In genomic region chr9:35072461-35073275, GRCh38 we compare ENCODE assay signal across 1 cellular context.
TF ChIP-seq lines count a peak whose summit lies in the region.

Gene VCP (minus strand): TSS chr9:35072625. CDS start chr9:35072353, 272 bp downstream.

TF ChIP-seq in GM23338, 12 proteins besides CTCF, POLR2A, EP300 and RAD21 (continued from another document):
- TF ChIP-seq REST (IDR thresholded peaks at IDR 0.05; ENCODE audit: unreplicated experiment), result no peak
- peak; percentile 90 for TF ChIP-seq CREB1 (CRISPR knock-in tag; IDR thresholded peaks at IDR 0.05; ENCODE audit: low read depth)
- TF ChIP-seq STAT1 (IDR thresholded peaks at IDR 0.05; ENCODE audit: unreplicated experiment), result no peak
- TF ChIP-seq NANOG (IDR thresholded peaks at IDR 0.05; ENCODE audit: borderline replicate concordance), result no peak; the same call in 1 of the 2 replicates
